In the genomic region with DNA sequence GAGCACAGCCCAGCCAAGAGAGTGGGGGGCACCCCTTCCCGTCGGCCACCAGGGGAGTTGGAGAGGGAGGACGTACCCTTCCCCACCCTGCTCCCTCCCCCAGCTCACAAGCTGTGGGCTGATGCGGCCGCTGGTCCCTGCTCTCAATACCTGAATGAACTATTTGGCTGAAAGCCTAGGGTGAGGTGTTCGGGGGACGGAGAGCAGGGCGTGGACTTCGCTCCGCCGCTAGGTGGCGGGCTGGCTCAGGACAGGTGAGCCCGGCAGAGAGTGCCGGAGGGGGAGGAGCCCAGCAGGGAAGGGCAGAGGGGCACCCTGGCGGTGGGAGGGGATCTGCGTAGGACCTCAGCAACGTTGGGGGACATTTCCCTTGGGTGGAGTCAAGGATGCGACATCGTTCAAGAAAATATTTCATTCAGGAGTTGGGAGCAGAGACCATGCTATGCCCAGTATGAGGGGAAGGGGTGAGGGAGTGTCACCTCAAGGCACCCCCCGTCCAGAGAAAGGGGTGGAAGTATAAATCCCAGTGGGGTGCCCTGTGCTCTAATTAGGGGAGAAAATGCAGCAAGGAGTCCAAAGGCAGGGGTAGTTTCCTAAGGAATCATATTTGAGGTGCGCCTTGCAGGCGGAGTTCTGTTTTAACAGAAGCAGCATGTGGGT, we compare ENCODE assay signal across 8 cellular contexts. TPM values are rescaled to one million over a fixed set of nuclear protein-coding genes. Genes with fewer than 3 reads are reported as not detected.
DNase-seq lines count a peak whose midpoint lies in the region; ATAC-seq and TF ChIP-seq lines count a peak whose summit lies in the region.

No MANE protein-coding gene starts in this region.

- H3K9me3 ChIP-seq in mesenchymal stem cell (ENCODE audit: control insufficient read depth, low read length): no peaks in the 10 kb centered on the region

- WGBS in mesenchymal stem cell: 9% methylated on average over 22 of the region's 22 CpGs

- H2AK5ac ChIP-seq in mesenchymal stem cell (ENCODE audit: low read length, severe bottlenecking): no peak overlapping the region

- H3K27ac Mint-ChIP-seq in stimulated activated memory B cell treated with anti-CD40 and anti-IgM and Interleukin-4, amounts not matched to agents 10 μg/mL and 1 μg/mL and 100 μg/mL, for 72 hours: no peak overlapping the region

- no peaks in the 10 kb centered on the region for H3K36me3 ChIP-seq in mesenchymal stem cell (ENCODE audit: control insufficient read depth in 1 of 2, insufficient read depth in 2 of 2, low read depth in 1 of 2, low read length in 2 of 2)

- H3K79me1 ChIP-seq in mesenchymal stem cell (replicated peaks; ENCODE audit: low read length, poor library complexity, severe bottlenecking): no peaks in the 10 kb centered on the region

- H3K27me3 Mint-ChIP-seq in stimulated activated memory B cell treated with anti-CD40 and anti-IgM and Interleukin-4, amounts not matched to agents 10 μg/mL and 1 μg/mL and 100 μg/mL, for 72 hours: peaks cover 47% of the 10 kb centered on the region

- no peak overlapping the region for H2BK5ac ChIP-seq in mesenchymal stem cell (ENCODE audit: low read depth, low read length, poor library complexity, severe bottlenecking)

- H3K9me3 Mint-ChIP-seq in stimulated activated memory B cell treated with anti-CD40 and anti-IgM and Interleukin-4, amounts not matched to agents 10 μg/mL and 1 μg/mL and 100 μg/mL, for 72 hours: no peaks in the 10 kb centered on the region

- H3K27me3 ChIP-seq in mesenchymal stem cell (ENCODE audit: control insufficient read depth in 1 of 2, insufficient read depth in 1 of 2, low read length in 2 of 2): peaks cover 44 to 54% of the 10 kb centered on the region in 2 experiments

- H2BK12ac ChIP-seq in mesenchymal stem cell (ENCODE audit: low read length in 2 of 2): no peak overlapping the region

- peak; percentile 62 for DNase-seq in AG20443 (ENCODE audit: low spot score)
- DNase-seq in NCI-H187 (lab: John Stamatoyannopoulos, UW): peak; percentile 36 to 88
- DNase-seq in activated CD4-positive, CD25-positive, alpha-beta regulatory T cell treated with anti-CD3 and anti-CD28 coated beads, Interleukin-2, amount 50 U/mL, for 72 hours: peak; percentile 55
- no peak for DNase-seq in choroid plexus epithelial cell (ENCODE audit: low read depth)
- DNase-seq in mesenchymal stem cell: peak; percentile 40

- H4K91ac ChIP-seq in mesenchymal stem cell (ENCODE audit: low read length): no peak overlapping the region

- no peak overlapping the region for H4K8ac ChIP-seq in mesenchymal stem cell (ENCODE audit: low read length)

- TF ChIP-seq CTCF in choroid plexus epithelial cell (conservative IDR thresholded peaks at IDR 0.05; ENCODE audit: low read depth, low read length): peak; percentile 68

- H3K4me3 ChIP-seq in choroid plexus epithelial cell (ENCODE audit: low read depth, low read length) (no peak overlapping the region), mesenchymal stem cell (ENCODE audit: insufficient read depth in 1 of 2, low read depth in 1 of 2, low read length in 2 of 2) (no peak overlapping the region)

- H3K4me3 Mint-ChIP-seq in stimulated activated memory B cell treated with anti-CD40 and anti-IgM and Interleukin-4, amounts not matched to agents 10 μg/mL and 1 μg/mL and 100 μg/mL, for 72 hours: no peak overlapping the region

- H3K4me1 Mint-ChIP-seq in stimulated activated memory B cell treated with anti-CD40 and anti-IgM and Interleukin-4, amounts not matched to agents 10 μg/mL and 1 μg/mL and 100 μg/mL, for 72 hours: peaks cover 9% of the 10 kb centered on the region

- no peak overlapping the region for H2AFZ ChIP-seq in mesenchymal stem cell (ENCODE audit: low read depth, low read length)

- H3K4ac ChIP-seq in mesenchymal stem cell (ENCODE audit: low read depth in 1 of 2, low read length in 2 of 2): no peak overlapping the region

- H3K18ac ChIP-seq in mesenchymal stem cell (ENCODE audit: low read depth in 1 of 2, low read length in 2 of 2): no peak overlapping the region

- peaks cover 5% of the 10 kb centered on the region for H3K4me1 ChIP-seq in mesenchymal stem cell (ENCODE audit: control insufficient read depth, insufficient read depth, low read depth, low read length)

- H2BK15ac ChIP-seq in mesenchymal stem cell (ENCODE audit: low read depth, poor library complexity, severe bottlenecking): no peak overlapping the region

- H3K14ac ChIP-seq in mesenchymal stem cell (ENCODE audit: low read length in 2 of 2): no peak overlapping the region

- no peak overlapping the region for H3K23ac ChIP-seq in mesenchymal stem cell (ENCODE audit: low read length in 2 of 2)

- no peak overlapping the region for H3K27ac ChIP-seq in mesenchymal stem cell (ENCODE audit: low read length, poor library complexity, severe bottlenecking)

- H3K36me3 Mint-ChIP-seq in stimulated activated memory B cell treated with anti-CD40 and anti-IgM and Interleukin-4, amounts not matched to agents 10 μg/mL and 1 μg/mL and 100 μg/mL, for 72 hours: no peaks in the 10 kb centered on the region

- ATAC-seq in GM21360 (IDR thresholded peaks at IDR 0.05; ENCODE audit: unreplicated experiment): peak; percentile 54
- ATAC-seq in stimulated activated memory B cell treated with anti-CD40 and anti-IgM and Interleukin-4, amounts not matched to agents 10 μg/mL and 1 μg/mL and 100 μg/mL, for 72 hours: peak; percentile 86
- no peak for ATAC-seq in HG03196 (IDR thresholded peaks at IDR 0.05; ENCODE audit: unreplicated experiment)

- no peak overlapping the region for H2BK120ac ChIP-seq in mesenchymal stem cell (ENCODE audit: low read depth, low read length)

- no peak overlapping the region for H3K9ac ChIP-seq in mesenchymal stem cell (ENCODE audit: low read length)

- H3K4me2 ChIP-seq in mesenchymal stem cell (ENCODE audit: low read length, poor library complexity, severe bottlenecking): peak overlapping the region; percentile 29

RNA-seq across cellular contexts. Expression of a gene that starts 12.0 kb away (rescaled TPM):
- polyA plus RNA-seq in mesenchymal stem cell (2013, experiment 1 of 2): 0.06 TPM
- polyA plus RNA-seq in mesenchymal stem cell (2013, experiment 2 of 2): 0.10 TPM

RNA-seq across cellular contexts. Expression of a gene that starts 18.7 kb away (rescaled TPM):
- polyA plus RNA-seq in mesenchymal stem cell (2013, experiment 1 of 2): 0.51 TPM
- polyA plus RNA-seq in mesenchymal stem cell (2013, experiment 2 of 2): 0.38 TPM

RNA-seq across cellular contexts. Expression of a gene that starts 18.9 kb away (rescaled TPM):
- 157 TPM for polyA plus RNA-seq in mesenchymal stem cell (2013, experiment 1 of 2)
- 151 TPM for polyA plus RNA-seq in mesenchymal stem cell (2013, experiment 2 of 2)

RNA-seq across cellular contexts. Expression of a gene that starts 57.9 kb away (rescaled TPM):
- not detected for polyA plus RNA-seq in mesenchymal stem cell (2013, experiment 1 of 2)
- not detected for polyA plus RNA-seq in mesenchymal stem cell (2013, experiment 2 of 2)
